Comparison of ENCODE assay signal across 13 cellular contexts in genomic region chr14:83975435-83976222, GRCh38.
DNase-seq lines count a peak whose midpoint lies in the region; ATAC-seq, FAIRE-seq and TF ChIP-seq lines count a peak whose summit lies in the region.
"Had no signal": no experiment of that assay in that cellular context is flagged by ENCODE, and none has a peak within 500 bp of the region (broad histone marks: within the 10 kb centered on the region; RNA-seq: fewer than 3 reads in every experiment).

No MANE protein-coding gene starts in this region.

- H3K27ac Mint-ChIP-seq in astrocyte (ENCODE audit: unreplicated experiment) = peak overlapping the region; percentile 31

- H3K27ac ChIP-seq in astrocyte (ENCODE audit: low read depth, low read length) = no peak overlapping the region
- H3K27ac ChIP-seq: vagina had no signal

- ATAC-seq in left cardiac atrium (peak; percentile 87 to 94), omental fat pad (ENCODE audit: low FRiP score) (peak; percentile 62), GM19328 (IDR thresholded peaks at IDR 0.05; ENCODE audit: unreplicated experiment) (no peak), GM19324 (IDR thresholded peaks at IDR 0.05; ENCODE audit: low FRiP score, unreplicated experiment) (no peak), HG02938 (IDR thresholded peaks at IDR 0.05; ENCODE audit: unreplicated experiment) (no peak)

- TF ChIP-seq CTCF in AG09319 (IDR thresholded peaks at IDR 0.05; ENCODE audit: low read depth, low read length) = no peak
- no peak for TF ChIP-seq CTCF in astrocyte (IDR thresholded peaks at IDR 0.05; ENCODE audit: insufficient read depth, low read depth, low read length)
- TF ChIP-seq CTCF in omental fat pad (IDR thresholded peaks at IDR 0.05) = no peak

- no peak overlapping the region for H3K4me3 Mint-ChIP-seq in astrocyte (ENCODE audit: unreplicated experiment)

- H3K9me3 Mint-ChIP-seq in astrocyte (ENCODE audit: unreplicated experiment) = peaks cover 2% of the 10 kb centered on the region

- H4K20me1 ChIP-seq in astrocyte (ENCODE audit: insufficient read depth, low read length) = no peaks in the 10 kb centered on the region

- H3K27me3 Mint-ChIP-seq in astrocyte (ENCODE audit: low read depth, unreplicated experiment) = no peaks in the 10 kb centered on the region

- H3K4me1 ChIP-seq in astrocyte (ENCODE audit: insufficient read depth, low read length) = no peaks in the 10 kb centered on the region

- no peak overlapping the region for H3K9ac ChIP-seq in astrocyte (ENCODE audit: low read length)

- H2AFZ ChIP-seq in astrocyte (ENCODE audit: low read depth, low read length) = no peak overlapping the region

- DNase-seq in AG09319 (ENCODE audit: extremely low read depth, low read depth) (peak; percentile 79), astrocyte (ENCODE audit: low read depth) (no peak), left cardiac atrium (peak; percentile 54), omental fat pad (ENCODE audit: low spot score) (no peak), kidney tubule cell (ENCODE audit: low spot score) (no peak)
- DNase-seq: activated CD4-positive, alpha-beta T cell treated with anti-CD3 and anti-CD28 coated beads, Interleukin-2, amount 50 U/mL, for 1 hour; DMS 273 treated with DMSO at 0.1 percent for 48 hours; NCI-H510A treated with DMSO at 0.1 percent for 48 hours had no signal

- H3K4me3 ChIP-seq in astrocyte (ENCODE audit: insufficient read depth, low read depth, low read length) = no peak overlapping the region
- H3K4me3 ChIP-seq: esophagus muscularis mucosa, vagina had no signal

- no peaks in the 10 kb centered on the region for H3K36me3 Mint-ChIP-seq in astrocyte (ENCODE audit: low read depth, unreplicated experiment)

- H3K27me3 ChIP-seq in astrocyte (ENCODE audit: insufficient read depth, low read length) = no peaks in the 10 kb centered on the region
- H3K27me3 ChIP-seq: esophagus muscularis mucosa, vagina had no signal

- H3K79me2 ChIP-seq in astrocyte (ENCODE audit: insufficient read depth, low read length) = no peaks in the 10 kb centered on the region

- no peak overlapping the region for H3K4me2 ChIP-seq in astrocyte (ENCODE audit: low read length)

- peaks cover 13% of the 10 kb centered on the region for H3K4me1 Mint-ChIP-seq in astrocyte (ENCODE audit: low read depth, unreplicated experiment)

- FAIRE-seq in astrocyte (lab: Jason Lieb, UNC) = no peak

- no peaks in the 10 kb centered on the region for H3K9me3 ChIP-seq in astrocyte (ENCODE audit: insufficient read depth, low read depth, low read length)
- H3K9me3 ChIP-seq: esophagus muscularis mucosa, vagina had no signal

- no peaks in the 10 kb centered on the region for H3K36me3 ChIP-seq in astrocyte (ENCODE audit: insufficient read depth, low read length)
- H3K36me3 ChIP-seq: esophagus muscularis mucosa, vagina had no signal

- intact Hi-C loops in left cardiac atrium (cut with DNase I) = no loop called here

Comparison
In these comparisons a context has a peak if more than half of its experiments do, and no peak if none do; other contexts are left out.
1. DNase-seq: peak in AG09319 (single experiment) and left cardiac atrium (single experiment); none in astrocyte (single experiment), omental fat pad (single experiment) and kidney tubule cell (single experiment).
2. ATAC-seq: peak in left cardiac atrium (2 of 2) and omental fat pad (single experiment); none in GM19328 (single experiment), GM19324 (single experiment) and HG02938 (single experiment).